In genomic region chr10:71784679-71785272, GRCh38 we compare ENCODE assay signal across 20 cellular contexts. TPM values are rescaled to one million over a fixed set of nuclear protein-coding genes. Genes with fewer than 3 reads are reported as not detected.
"Had no signal": no experiment of that assay in that cellular context is flagged by ENCODE, and none has a peak within 500 bp of the region (broad histone marks: within the 10 kb centered on the region; RNA-seq: fewer than 3 reads in every experiment).

No MANE protein-coding gene starts in this region.

- H3K4me3 ChIP-seq: dorsolateral prefrontal cortex, heart left ventricle, lung, pancreas, testis, tibial nerve, upper lobe of right lung had no signal

- H3K36me3 ChIP-seq: heart left ventricle, pancreas, tibial nerve, upper lobe of right lung had no signal

- H3K27ac ChIP-seq: dorsolateral prefrontal cortex, heart left ventricle, pancreas, testis, tibial nerve, upper lobe of right lung had no signal

- H3K36me3 Mint-ChIP-seq: naive thymus-derived CD4-positive, alpha-beta T cell had no signal

- H3K9me3 Mint-ChIP-seq: naive thymus-derived CD4-positive, alpha-beta T cell had no signal

- H3K9me3 ChIP-seq: heart left ventricle, pancreas, testis, tibial nerve, upper lobe of right lung had no signal

- H3K4me3 Mint-ChIP-seq: naive thymus-derived CD4-positive, alpha-beta T cell had no signal

- DNase-seq: central memory CD4-positive, alpha-beta T cell; cortex of kidney; dorsolateral prefrontal cortex; effector memory CD4-positive, alpha-beta T cell; hippocampal formation; kidney glomerular epithelial cell; mesenchymal stem cell; naive thymus-derived CD4-positive, alpha-beta T cell; small intestine; stimulated activated CD4-positive, alpha-beta T cell treated with anti-CD3 and anti-CD28 coated beads, Interleukin-2, amount 100 ng/mL, for 48 hours; stimulated activated naive CD4-positive, alpha-beta T cell treated with Interleukin-2 at 50 U/mL for 16 hours; testis; upper lobe of right lung had no signal

- ATAC-seq: esophagus mucosa; heart left ventricle; naive thymus-derived CD4-positive, alpha-beta T cell; pancreas; right cardiac atrium; upper lobe of right lung had no signal

- H3K4me1 ChIP-seq: pancreas, testis had no signal

- H3K27me3 ChIP-seq: dorsolateral prefrontal cortex, heart left ventricle, pancreas, testis, tibial nerve, upper lobe of right lung had no signal

RNA-seq across cellular contexts. Expression of gene VSIR, which starts 11.5 kb away (rescaled TPM):
- polyA plus RNA-seq: neural cell had no signal
